14 cellular contexts compared by ENCODE assay signal in genomic region chr11:72984448-72985077, GRCh38.
"Had no signal": no experiment of that assay in that cellular context is flagged by ENCODE, and none has a peak within 500 bp of the region (broad histone marks: within the 10 kb centered on the region; RNA-seq: fewer than 3 reads in every experiment).

No MANE protein-coding gene starts in this region.

- H3K9me3 Mint-ChIP-seq: activated naive CD4-positive, alpha-beta T cell treated with anti-CD3 and anti-CD28 coated beads, Interleukin-2, amount 10 ng/mL, durations not matched to agents 7 days and 5 days; activated T-helper 2 cell treated with anti-CD3 and anti-CD28 coated beads, Interferon-gamma antibody, Interleukin-2, Interleukin-4, amounts not matched to agents 10 μg/mL and 5 μg/mL and 100 μg/mL, durations not matched to agents 14 hours and 24 hours and 36 hours; neural crest cell; stimulated activated naive CD8-positive, alpha-beta T cell treated with anti-CD3 and anti-CD28 coated beads, Interleukin-15, Interleukin-2, amounts not matched to agents 100 ng/mL and 50 ng/mL, for 24 hours; type B pancreatic cell had no signal

- H3K4me3 Mint-ChIP-seq: activated naive CD4-positive, alpha-beta T cell treated with anti-CD3 and anti-CD28 coated beads, Interleukin-2, amount 10 ng/mL, durations not matched to agents 7 days and 5 days; neural crest cell; stimulated activated naive CD8-positive, alpha-beta T cell treated with anti-CD3 and anti-CD28 coated beads, Interleukin-15, Interleukin-2, amounts not matched to agents 100 ng/mL and 50 ng/mL, for 24 hours; type B pancreatic cell had no signal

- H3K27ac ChIP-seq: suprapubic skin had no signal

- H3K27me3 Mint-ChIP-seq: activated naive CD4-positive, alpha-beta T cell treated with anti-CD3 and anti-CD28 coated beads, Interleukin-2, amount 10 ng/mL, durations not matched to agents 7 days and 5 days; stimulated activated naive CD8-positive, alpha-beta T cell treated with anti-CD3 and anti-CD28 coated beads, Interleukin-15, Interleukin-2, amounts not matched to agents 100 ng/mL and 50 ng/mL, for 24 hours; type B pancreatic cell had no signal

- H3K4me1 Mint-ChIP-seq: activated naive CD4-positive, alpha-beta T cell treated with anti-CD3 and anti-CD28 coated beads, Interleukin-2, amount 10 ng/mL, durations not matched to agents 7 days and 5 days had no signal

- ATAC-seq: esophagus mucosa, SK-N-SH treated with all-trans-retinoic acid at 6 μM for 48 hours had no signal

- H3K4me1 ChIP-seq: suprapubic skin had no signal

- H3K27me3 ChIP-seq: suprapubic skin had no signal

- DNase-seq: activated CD4-positive, alpha-beta T cell treated with anti-CD3 and anti-CD28 coated beads, Interleukin-2, amount 50 U/mL, for 48 hours; activated naive CD4-positive, alpha-beta T cell treated with anti-CD3 and anti-CD28 coated beads, Interleukin-2, amount 10 ng/mL, durations not matched to agents 7 days and 5 days; central memory CD4-positive, alpha-beta T cell; hypothalamus; T-helper 1 cell; T1000 had no signal

- H3K9me3 ChIP-seq: suprapubic skin had no signal

- H3K4me3 ChIP-seq: coronary artery, suprapubic skin had no signal

- H3K27ac Mint-ChIP-seq: activated naive CD4-positive, alpha-beta T cell treated with anti-CD3 and anti-CD28 coated beads, Interleukin-2, amount 10 ng/mL, durations not matched to agents 7 days and 5 days; activated T-helper 2 cell treated with anti-CD3 and anti-CD28 coated beads, Interferon-gamma antibody, Interleukin-2, Interleukin-4, amounts not matched to agents 10 μg/mL and 5 μg/mL and 100 μg/mL, durations not matched to agents 14 hours and 24 hours and 36 hours; stimulated activated naive CD8-positive, alpha-beta T cell treated with anti-CD3 and anti-CD28 coated beads, Interleukin-15, Interleukin-2, amounts not matched to agents 100 ng/mL and 50 ng/mL, for 24 hours; type B pancreatic cell had no signal
